In genomic region chr13:66407159-66407558, GRCh38 we compare ENCODE assay signal across 20 cellular contexts.
A peak's percentile ranks its signal among the peaks of the same experiment; 100 is the strongest.
DNase-seq lines count a peak whose midpoint lies in the region; ATAC-seq and TF ChIP-seq lines count a peak whose summit lies in the region.
"Had no signal": no experiment of that assay in that cellular context is flagged by ENCODE, and none has a peak within 500 bp of the region (broad histone marks: within the 10 kb centered on the region; RNA-seq: fewer than 3 reads in every experiment).

No MANE protein-coding gene starts in this region.

- H2BK5ac ChIP-seq in mesenchymal stem cell (ENCODE audit: low read depth, low read length, poor library complexity, severe bottlenecking): no peak overlapping the region

- H4K20me1 ChIP-seq in OCI-LY1 (ENCODE audit: insufficient read depth, low read length): no peaks in the 10 kb centered on the region

- no peak overlapping the region for H3K27ac Mint-ChIP-seq in activated CD4-positive, alpha-beta T cell treated with anti-CD3 and anti-CD28 coated beads, Interleukin-2, amount 10 ng/mL, durations not matched to agents 24 days and 14 days
- H3K27ac Mint-ChIP-seq: IgD-negative memory B cell had no signal

- H3K9me3 Mint-ChIP-seq in activated CD4-positive, alpha-beta T cell treated with anti-CD3 and anti-CD28 coated beads, Interleukin-2, amount 10 ng/mL, durations not matched to agents 24 days and 14 days: no peaks in the 10 kb centered on the region
- H3K9me3 Mint-ChIP-seq: H9, IgD-negative memory B cell had no signal

- peak; percentile 37 for DNase-seq in choroid plexus epithelial cell (ENCODE audit: low read depth)
- peak; percentile 49 for DNase-seq in mesenchymal stem cell
- peak; percentile 50 for DNase-seq in pons (ENCODE audit: low spot score)
- DNase-seq in foreskin melanocyte: no peak
- no peak for DNase-seq in NCI-H446 (lab: John Stamatoyannopoulos, UW)
- DNase-seq in activated CD4-positive, alpha-beta T cell treated with anti-CD3 and anti-CD28 coated beads, Interleukin-2, amount 10 ng/mL, durations not matched to agents 24 days and 14 days: no peak
- DNase-seq: COR-L47, DMS53, H9, MV-4-11, NCI-H1417 treated with DMSO at 0.1 percent for 48 hours, NCI-H2029, NCI-H2171 treated with DMSO at 0.1 percent for 48 hours, NCI-H510A had no signal

- H2BK15ac ChIP-seq in mesenchymal stem cell (ENCODE audit: low read depth, poor library complexity, severe bottlenecking): no peak overlapping the region

- H3K36me3 Mint-ChIP-seq in activated CD4-positive, alpha-beta T cell treated with anti-CD3 and anti-CD28 coated beads, Interleukin-2, amount 10 ng/mL, durations not matched to agents 24 days and 14 days (ENCODE audit: low read depth): no peaks in the 10 kb centered on the region
- H3K36me3 Mint-ChIP-seq: IgD-negative memory B cell had no signal

- H3K9me3 ChIP-seq in OCI-LY1 (ENCODE audit: low read length): no peaks in the 10 kb centered on the region
- H3K9me3 ChIP-seq in mesenchymal stem cell (ENCODE audit: control insufficient read depth, low read length): no peaks in the 10 kb centered on the region
- H3K9me3 ChIP-seq: A549 had no signal

- no peaks in the 10 kb centered on the region for H3K79me1 ChIP-seq in mesenchymal stem cell (replicated peaks; ENCODE audit: low read length, poor library complexity, severe bottlenecking)

- H3K9me2 ChIP-seq in OCI-LY1 (ENCODE audit: low read depth, low read length): no peaks in the 10 kb centered on the region

- no peak overlapping the region for H4K8ac ChIP-seq in mesenchymal stem cell (ENCODE audit: low read length)

- no peaks in the 10 kb centered on the region for H3K4me1 Mint-ChIP-seq in activated CD4-positive, alpha-beta T cell treated with anti-CD3 and anti-CD28 coated beads, Interleukin-2, amount 10 ng/mL, durations not matched to agents 24 days and 14 days
- H3K4me1 Mint-ChIP-seq: IgD-negative memory B cell had no signal

- H3K4me1 ChIP-seq in OCI-LY1 (ENCODE audit: insufficient read depth, low read length, severe bottlenecking) (peaks cover 18% of the 10 kb centered on the region), mesenchymal stem cell (ENCODE audit: control insufficient read depth, insufficient read depth, low read depth, low read length) (no peaks in the 10 kb centered on the region)

- H3K18ac ChIP-seq in mesenchymal stem cell (ENCODE audit: low read depth in 1 of 2, low read length in 2 of 2): no peak overlapping the region

- H3K27ac ChIP-seq in OCI-LY1 (ENCODE audit: low read depth, low read length, poor library complexity, severe bottlenecking) (no peak overlapping the region), mesenchymal stem cell (ENCODE audit: low read length, poor library complexity, severe bottlenecking) (no peak overlapping the region)
- H3K27ac ChIP-seq: A549, C4-2B, RWPE1 had no signal

- no peak overlapping the region for H3K9ac ChIP-seq in OCI-LY1 (ENCODE audit: low read length)
- H3K9ac ChIP-seq in mesenchymal stem cell (ENCODE audit: low read length): peak overlapping the region; percentile 5

- H3K4me3 ChIP-seq in OCI-LY1 (ENCODE audit: low read depth, low read length, poor library complexity, severe bottlenecking) (no peak overlapping the region), choroid plexus epithelial cell (ENCODE audit: low read depth, low read length) (no peak overlapping the region), mesenchymal stem cell (ENCODE audit: insufficient read depth in 1 of 2, low read depth in 1 of 2, low read length in 2 of 2) (no peak overlapping the region)
- H3K4me3 ChIP-seq: A549 had no signal

- H3K4me3 Mint-ChIP-seq in activated CD4-positive, alpha-beta T cell treated with anti-CD3 and anti-CD28 coated beads, Interleukin-2, amount 10 ng/mL, durations not matched to agents 24 days and 14 days: no peak overlapping the region
- H3K4me3 Mint-ChIP-seq: H9, IgD-negative memory B cell had no signal

- ATAC-seq in GM21825 (IDR thresholded peaks at IDR 0.05; ENCODE audit: unreplicated experiment): no peak
- ATAC-seq: A549 had no signal

- H3K14ac ChIP-seq in mesenchymal stem cell (ENCODE audit: low read length in 2 of 2): no peak overlapping the region

- H3K27me3 Mint-ChIP-seq in activated CD4-positive, alpha-beta T cell treated with anti-CD3 and anti-CD28 coated beads, Interleukin-2, amount 10 ng/mL, durations not matched to agents 24 days and 14 days: no peaks in the 10 kb centered on the region
- H3K27me3 Mint-ChIP-seq: IgD-negative memory B cell had no signal

- H3K23ac ChIP-seq in mesenchymal stem cell (ENCODE audit: low read length in 2 of 2): no peak overlapping the region

- H3K4me2 ChIP-seq in OCI-LY1 (ENCODE audit: low read length) (peak overlapping the region; percentile 30), mesenchymal stem cell (ENCODE audit: low read length, poor library complexity, severe bottlenecking) (no peak overlapping the region)

- no peaks in the 10 kb centered on the region for H3F3A ChIP-seq in OCI-LY1 (ENCODE audit: insufficient read depth, low read length)

- no peak overlapping the region for H3K4ac ChIP-seq in mesenchymal stem cell (ENCODE audit: low read depth in 1 of 2, low read length in 2 of 2)

- TF ChIP-seq CTCF in OCI-LY1 (IDR thresholded peaks at IDR 0.05; ENCODE audit: low read length): no peak
- TF ChIP-seq CTCF in choroid plexus epithelial cell (conservative IDR thresholded peaks at IDR 0.05; ENCODE audit: low read depth, low read length): no peak

- H2AK5ac ChIP-seq in mesenchymal stem cell (ENCODE audit: low read length, severe bottlenecking): no peak overlapping the region

- no peaks in the 10 kb centered on the region for H3K36me3 ChIP-seq in OCI-LY1 (ENCODE audit: insufficient read depth, low read length)
- no peaks in the 10 kb centered on the region for H3K36me3 ChIP-seq in mesenchymal stem cell (ENCODE audit: control insufficient read depth in 1 of 2, insufficient read depth in 2 of 2, low read depth in 1 of 2, low read length in 2 of 2)

- H4K91ac ChIP-seq in mesenchymal stem cell (ENCODE audit: low read length): no peak overlapping the region

- H2BK12ac ChIP-seq in mesenchymal stem cell (ENCODE audit: low read length in 2 of 2): no peak overlapping the region

- H3K27me3 ChIP-seq in OCI-LY1 (ENCODE audit: insufficient read depth, low read length): no peaks in the 10 kb centered on the region
- H3K27me3 ChIP-seq in mesenchymal stem cell (ENCODE audit: control insufficient read depth in 1 of 2, insufficient read depth in 1 of 2, low read length in 2 of 2): no peaks in the 10 kb centered on the region

- WGBS in mesenchymal stem cell: 43% methylated on average over 1 of the region's 3 CpGs

- H2AFZ ChIP-seq in OCI-LY1 (ENCODE audit: low read length) (peak overlapping the region; percentile 72), mesenchymal stem cell (ENCODE audit: low read depth, low read length) (no peak overlapping the region)

- intact Hi-C loops in activated CD4-positive, alpha-beta T cell treated with anti-CD3 and anti-CD28 coated beads, Interleukin-2, amount 10 ng/mL, durations not matched to agents 24 days and 14 days (cut with micrococcal nuclease): no loop called here

- no peaks in the 10 kb centered on the region for H3K79me2 ChIP-seq in OCI-LY1 (ENCODE audit: insufficient read depth, low read length)

- no peak overlapping the region for H2BK120ac ChIP-seq in mesenchymal stem cell (ENCODE audit: low read depth, low read length)

Comparison
In these comparisons a context has a peak if more than half of its experiments do, and no peak if none do; other contexts are left out.
1. DNase-seq: peak in choroid plexus epithelial cell (single experiment), mesenchymal stem cell (single experiment) and pons (single experiment); none in foreskin melanocyte (single experiment), NCI-H446 (0 of 2) and activated CD4-positive, alpha-beta T cell treated with anti-CD3 and anti-CD28 coated beads, Interleukin-2, amount 10 ng/mL, durations not matched to agents 24 days and 14 days (single experiment).